7 cellular contexts compared by ENCODE assay signal in the genomic region with DNA sequence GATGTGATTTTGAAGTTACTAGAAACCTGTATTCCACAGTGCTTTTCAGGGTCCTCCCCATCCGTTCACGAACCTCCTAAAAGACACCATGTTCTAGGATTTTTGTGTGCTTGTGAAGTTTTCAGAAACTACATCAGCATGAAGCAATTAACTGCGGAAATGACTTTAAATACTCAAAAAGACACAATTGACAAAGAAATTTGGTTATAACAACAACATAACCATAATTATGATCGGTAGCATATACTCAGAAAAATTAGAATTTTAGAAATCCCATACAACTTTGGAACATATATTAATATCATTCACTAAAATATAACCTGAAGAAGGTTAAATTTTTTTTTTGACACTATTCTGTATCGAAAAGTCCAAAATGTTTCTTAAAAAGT. TPM values are rescaled to one million over a fixed set of nuclear protein-coding genes. Genes with fewer than 3 reads are reported as not detected.
DNase-seq lines count a peak whose midpoint lies in the region; ATAC-seq, FAIRE-seq and TF ChIP-seq lines count a peak whose summit lies in the region.

No MANE protein-coding gene starts in this region.

- H3K4me3 ChIP-seq in HFF-Myc (replicated peaks; ENCODE audit: low read depth, low read length) (peak overlapping the region; percentile 48), iPS-11a (ENCODE audit: low read depth, low read length) (peak overlapping the region; percentile 47)

- H3K27ac Mint-ChIP-seq in activated T-helper 1 cell treated with anti-CD3 and anti-CD28 coated beads, Interleukin-12 subunit alpha, Interleukin-12 subunit beta, Interleukin-2, Interleukin-4 antibody, amounts not matched to agents 30 ng/mL and 10 ng/mL and 1 ng/mL, durations not matched to agents 14 hours and 24 hours and 36 hours, result peak overlapping the region; percentile 98
- peak overlapping the region; percentile 98 for H3K27ac Mint-ChIP-seq in stimulated activated effector memory CD8-positive, alpha-beta T cell treated with anti-CD3 and anti-CD28 coated beads, Interleukin-12 subunit alpha, Interleukin-12 subunit beta, amount 100 ng/mL, for 72 hours

- intact Hi-C loops in activated T-helper 1 cell treated with anti-CD3 and anti-CD28 coated beads, Interleukin-12 subunit alpha, Interleukin-12 subunit beta, Interleukin-2, Interleukin-4 antibody, amounts not matched to agents 30 ng/mL and 10 ng/mL and 1 ng/mL, durations not matched to agents 14 hours and 24 hours and 36 hours (cut with micrococcal nuclease), result loop anchor here (2.0 to 5.0 kb wide), 3 partner anchors 579 to 1024 kb away; a partner anchor contains a TSS

- no peak for FAIRE-seq in HTR-8/SVneo (lab: Jason Lieb, UNC)

- peaks cover 5% of the 10 kb centered on the region for H3K27me3 Mint-ChIP-seq in activated T-helper 1 cell treated with anti-CD3 and anti-CD28 coated beads, Interleukin-12 subunit alpha, Interleukin-12 subunit beta, Interleukin-2, Interleukin-4 antibody, amounts not matched to agents 30 ng/mL and 10 ng/mL and 1 ng/mL, durations not matched to agents 14 hours and 24 hours and 36 hours (ENCODE audit: insufficient read depth)

- H3K4me1 Mint-ChIP-seq in activated T-helper 1 cell treated with anti-CD3 and anti-CD28 coated beads, Interleukin-12 subunit alpha, Interleukin-12 subunit beta, Interleukin-2, Interleukin-4 antibody, amounts not matched to agents 30 ng/mL and 10 ng/mL and 1 ng/mL, durations not matched to agents 14 hours and 24 hours and 36 hours (ENCODE audit: low read depth), result peaks cover 22% of the 10 kb centered on the region
- H3K4me1 Mint-ChIP-seq in stimulated activated effector memory CD8-positive, alpha-beta T cell treated with anti-CD3 and anti-CD28 coated beads, Interleukin-12 subunit alpha, Interleukin-12 subunit beta, amount 100 ng/mL, for 72 hours, result peaks cover 17% of the 10 kb centered on the region

- peaks cover 4% of the 10 kb centered on the region for H3K36me3 Mint-ChIP-seq in activated T-helper 1 cell treated with anti-CD3 and anti-CD28 coated beads, Interleukin-12 subunit alpha, Interleukin-12 subunit beta, Interleukin-2, Interleukin-4 antibody, amounts not matched to agents 30 ng/mL and 10 ng/mL and 1 ng/mL, durations not matched to agents 14 hours and 24 hours and 36 hours (ENCODE audit: low read depth)
- H3K36me3 Mint-ChIP-seq in stimulated activated effector memory CD8-positive, alpha-beta T cell treated with anti-CD3 and anti-CD28 coated beads, Interleukin-12 subunit alpha, Interleukin-12 subunit beta, amount 100 ng/mL, for 72 hours, result peaks cover 20% of the 10 kb centered on the region

- ATAC-seq in stimulated activated effector memory CD8-positive, alpha-beta T cell treated with anti-CD3 and anti-CD28 coated beads, Interleukin-12 subunit alpha, Interleukin-12 subunit beta, amount 100 ng/mL, for 72 hours, result no peak
- no peak for ATAC-seq in GM19035 (IDR thresholded peaks at IDR 0.05; ENCODE audit: unreplicated experiment)

- H3K4me3 Mint-ChIP-seq in activated T-helper 1 cell treated with anti-CD3 and anti-CD28 coated beads, Interleukin-12 subunit alpha, Interleukin-12 subunit beta, Interleukin-2, Interleukin-4 antibody, amounts not matched to agents 30 ng/mL and 10 ng/mL and 1 ng/mL, durations not matched to agents 14 hours and 24 hours and 36 hours, result peak overlapping the region; percentile 85
- H3K4me3 Mint-ChIP-seq in stimulated activated effector memory CD8-positive, alpha-beta T cell treated with anti-CD3 and anti-CD28 coated beads, Interleukin-12 subunit alpha, Interleukin-12 subunit beta, amount 100 ng/mL, for 72 hours, result peak overlapping the region; percentile 74

- H3K9me3 Mint-ChIP-seq in activated T-helper 1 cell treated with anti-CD3 and anti-CD28 coated beads, Interleukin-12 subunit alpha, Interleukin-12 subunit beta, Interleukin-2, Interleukin-4 antibody, amounts not matched to agents 30 ng/mL and 10 ng/mL and 1 ng/mL, durations not matched to agents 14 hours and 24 hours and 36 hours, result no peaks in the 10 kb centered on the region
- no peaks in the 10 kb centered on the region for H3K9me3 Mint-ChIP-seq in stimulated activated effector memory CD8-positive, alpha-beta T cell treated with anti-CD3 and anti-CD28 coated beads, Interleukin-12 subunit alpha, Interleukin-12 subunit beta, amount 100 ng/mL, for 72 hours

- no peak for TF ChIP-seq CTCF in HFF-Myc (IDR thresholded peaks at IDR 0.05; ENCODE audit: low read depth, low read length, missing control alignments)

- no peak for DNase-seq in HFF-Myc (ENCODE audit: extremely low read depth, low read depth)
- DNase-seq in activated T-helper 1 cell treated with anti-CD3 and anti-CD28 coated beads, Interleukin-12 subunit alpha, Interleukin-12 subunit beta, Interleukin-2, Interleukin-4 antibody, amounts not matched to agents 30 ng/mL and 10 ng/mL and 1 ng/mL, durations not matched to agents 14 hours and 24 hours and 36 hours (ENCODE audit: low spot score), result no peak
- DNase-seq in stimulated activated effector memory CD8-positive, alpha-beta T cell treated with anti-CD3 and anti-CD28 coated beads, Interleukin-12 subunit alpha, Interleukin-12 subunit beta, amount 100 ng/mL, for 72 hours (ENCODE audit: low spot score in 2 of 2), result no peak
- DNase-seq in dermis blood vessel endothelial cell, result no peak
- no peak for DNase-seq in HTR-8/SVneo (ENCODE audit: insufficient read length, low spot score)

RNA-seq across cellular contexts. Expression of a gene that starts 43.8 kb away (rescaled TPM):
- 0.15 and 0.34 TPM in 2 replicates for total RNA-seq in activated T-helper 1 cell treated with anti-CD3 and anti-CD28 coated beads, Interleukin-12 subunit alpha, Interleukin-12 subunit beta, Interleukin-2, Interleukin-4 antibody, amounts not matched to agents 30 ng/mL and 10 ng/mL and 1 ng/mL, durations not matched to agents 14 hours and 24 hours and 36 hours
- 2.7 and 4.6 TPM in 2 replicates for total RNA-seq in dermis blood vessel endothelial cell
